In the genomic region with DNA sequence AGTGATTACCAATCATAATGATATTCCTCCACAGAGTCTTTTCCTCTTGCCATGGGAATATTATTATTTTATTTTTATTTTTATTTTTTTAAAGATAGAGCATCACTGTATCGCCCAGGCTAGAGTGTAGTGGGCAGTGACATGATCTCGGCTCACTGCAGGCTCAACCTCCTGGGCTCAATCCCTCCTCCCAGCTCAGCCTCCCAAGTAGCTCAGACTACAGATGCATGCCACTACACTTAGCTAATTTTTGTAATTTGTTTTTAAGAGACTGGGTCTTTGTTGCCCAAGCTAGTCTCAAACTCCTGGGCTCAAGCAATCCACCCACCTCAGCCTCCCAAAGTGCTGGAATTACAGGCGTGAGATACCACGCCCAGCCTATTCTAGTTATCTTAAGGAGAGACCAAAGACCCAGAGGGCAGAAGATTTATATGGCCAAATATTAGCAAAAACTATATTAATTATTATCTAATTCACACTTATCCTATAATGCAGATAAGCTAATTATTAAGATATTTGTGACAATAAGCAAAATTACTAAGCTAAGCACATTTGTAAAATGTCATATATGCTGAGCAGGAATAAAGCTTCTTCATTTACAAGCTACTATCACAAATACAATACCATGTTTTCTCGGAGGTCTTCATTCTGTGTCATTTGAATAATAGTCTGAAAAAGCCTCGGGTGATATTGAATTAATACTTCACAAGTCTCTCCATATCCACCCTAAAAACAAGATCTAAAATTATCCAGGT, we compare ENCODE assay signal across 27 cellular contexts.
"Had no signal": no experiment of that assay in that cellular context is flagged by ENCODE, and none has a peak within 500 bp of the region (broad histone marks: within the 10 kb centered on the region; RNA-seq: fewer than 3 reads in every experiment).

No MANE protein-coding gene starts in this region.

- H3K36me3 ChIP-seq: ovary, transverse colon, uterus had no signal

- H3K9ac ChIP-seq: neural progenitor cell, parathyroid adenoma had no signal

- H3K27ac ChIP-seq: neural progenitor cell, ovary, parathyroid adenoma, psoas muscle, skin epidermis, spleen, suprapubic skin, testis, tibial artery, transverse colon, upper lobe of right lung, uterus had no signal

- H3K4me1 ChIP-seq: neural progenitor cell, parathyroid adenoma, psoas muscle, spleen, suprapubic skin, testis, tibial artery, transverse colon, upper lobe of right lung, uterus had no signal

- ATAC-seq: natural killer cell; psoas muscle; right cardiac atrium; sciatic nerve; stimulated activated memory B cell treated with anti-CD40 and anti-IgM and Interleukin-4, amounts not matched to agents 10 μg/mL and 1 μg/mL and 100 μg/mL, for 72 hours; stimulated activated naive CD8-positive, alpha-beta T cell treated with anti-CD3 and anti-CD28 coated beads, Interleukin-15, amount 100 ng/mL, for 72 hours; stimulated activated naive CD8-positive, alpha-beta T cell treated with anti-CD3 and anti-CD28 coated beads, Interleukin-15, Interleukin-2, amounts not matched to agents 100 U/mL and 50 U/mL, for 24 hours; upper lobe of right lung had no signal

- H2AFZ ChIP-seq: neural progenitor cell, parathyroid adenoma had no signal

- DNase-seq: natural killer cell; occipital lobe; ovary; psoas muscle; right cardiac atrium; spleen; stimulated activated CD4-positive, alpha-beta T cell treated with anti-CD3 and anti-CD28 coated beads, Interleukin-12 subunit alpha, Interleukin-12 subunit beta, amount 100 ng/mL, for 4 hours; stimulated activated CD4-positive, alpha-beta T cell treated with anti-CD3 and anti-CD28 coated beads, Interleukin-1b, Interleukin-23, amount 100 ng/mL, for 48 hours; stimulated activated CD4-positive, alpha-beta T cell treated with anti-CD3 and anti-CD28 coated beads, Interleukin-4, amount 100 ng/mL, for 1 hour; stimulated activated CD4-positive, alpha-beta T cell treated with anti-CD3 and anti-CD28 coated beads, Interleukin-4, amount 100 ng/mL, for 4 hours; stimulated activated CD8-positive, alpha-beta memory T cell treated with anti-CD3 and anti-CD28 coated beads, Interleukin-4, amount 100 ng/mL, for 48 hours; stimulated activated naive CD4-positive, alpha-beta T cell; stimulated activated naive CD8-positive, alpha-beta T cell treated with anti-CD3 and anti-CD28 coated beads, Interleukin-15, amount 100 ng/mL, for 72 hours; stimulated activated naive CD8-positive, alpha-beta T cell treated with anti-CD3 and anti-CD28 coated beads, Interleukin-15, Interleukin-2, amounts not matched to agents 100 U/mL and 50 U/mL, for 24 hours; substantia nigra; testis; tibial artery; transverse colon; upper lobe of right lung; uterus had no signal

- H3K4me3 ChIP-seq: neural progenitor cell, ovary, psoas muscle, skin epidermis, smooth muscle cell, spleen, suprapubic skin, testis, tibial artery, transverse colon, upper lobe of right lung, uterus had no signal

- H3K4me2 ChIP-seq: neural progenitor cell, smooth muscle cell had no signal

- H3K9me3 ChIP-seq: ovary, psoas muscle, spleen, suprapubic skin, testis, tibial artery, transverse colon, upper lobe of right lung, uterus had no signal

- H3K27me3 ChIP-seq: neural progenitor cell, ovary, spleen, suprapubic skin, testis, tibial artery, transverse colon, upper lobe of right lung, uterus had no signal
